8 cellular contexts compared by ENCODE assay signal in the genomic region with DNA sequence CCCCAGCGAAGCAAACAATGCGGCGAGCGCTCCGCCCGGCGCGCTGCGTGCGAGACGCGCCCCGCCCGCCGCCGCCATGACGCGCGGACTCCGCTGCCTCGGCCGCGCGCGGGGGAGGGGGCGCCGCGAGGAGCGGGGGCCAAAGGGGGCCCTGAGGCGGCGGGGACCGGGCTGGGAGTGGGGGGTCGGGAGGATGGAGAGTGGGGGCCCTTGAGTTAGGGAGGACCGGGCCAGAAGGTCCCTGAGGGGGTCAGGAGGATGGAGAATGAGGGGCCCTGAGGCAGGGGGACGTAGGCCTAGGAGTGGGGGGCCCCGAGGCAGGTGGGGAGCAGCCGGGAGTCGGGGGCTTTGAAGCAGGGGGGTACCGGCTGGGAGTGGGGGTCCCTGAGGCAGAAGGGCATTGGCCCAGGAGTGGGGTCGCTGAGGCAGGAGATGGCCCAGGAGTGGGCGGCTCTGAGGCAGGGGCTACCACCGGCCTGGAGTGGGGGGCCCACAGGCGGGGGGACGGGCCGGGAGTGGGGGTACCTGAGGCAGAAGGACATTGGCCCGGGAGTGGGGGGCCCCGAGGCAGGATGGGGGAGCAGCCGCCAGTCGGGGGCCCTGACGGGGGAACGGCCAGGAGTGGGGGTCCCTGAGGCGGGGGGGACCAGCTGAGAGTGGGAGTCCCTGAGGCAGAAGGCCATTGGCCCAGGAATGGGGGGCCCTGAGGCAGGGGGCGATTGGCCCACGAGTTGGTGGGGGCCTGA. TPM values are rescaled to one million over a fixed set of nuclear protein-coding genes. Genes with fewer than 3 reads are reported as not detected.
DNase-seq lines count a peak whose midpoint lies in the region; ATAC-seq and TF ChIP-seq lines count a peak whose summit lies in the region.

A gene (minus strand): TSS at position 21 of the 746 bp plus-strand sequence. CDS start 3,556 bp downstream, outside the sequence.

- intact Hi-C loops in Caco-2 (cut with micrococcal nuclease; ENCODE audit: unreplicated experiment): no loop called here

- H3K27ac ChIP-seq in RWPE1 (peak within 1 kb of the TSS; percentile 71), neutrophil (peak within 1 kb of the TSS; percentile 86)

- peak; percentile 44 for ATAC-seq in HG02588 (IDR thresholded peaks at IDR 0.05; ENCODE audit: unreplicated experiment)

- TF ChIP-seq CTCF in Caco-2 (IDR thresholded peaks at IDR 0.05; ENCODE audit: insufficient read depth in 1 of 2, low read depth in 1 of 2, low read length in 1 of 2, severe bottlenecking in 1 of 2, unreplicated experiment in 1 of 2) (no peak), RWPE1 (conservative IDR thresholded peaks at IDR 0.05; ENCODE audit: low read depth) (no peak), neutrophil (IDR thresholded peaks at IDR 0.05) (no peak)

- POLR2A ChIA-PET in Caco-2 (lab: Charles Lee) (no interaction called here), RWPE1 (lab: Yijun Ruan, JAX; ENCODE audit: low non-redundant PET) (no interaction called here)

- no TSS peak for BruUV-seq in Caco-2 (replicated peaks; lab: Mats Ljungman, UMichigan)

- H3K36me3 ChIP-seq in Caco-2 (ENCODE audit: control insufficient read depth, insufficient read depth, low read length) (peaks cover 6% of the 10 kb centered on the region), neutrophil (peaks cover 10% of the 10 kb centered on the region)

- no peaks in the 10 kb centered on the region for H3K9me3 Mint-ChIP-seq in Caco-2 (ENCODE audit: unreplicated experiment)
- H3K9me3 Mint-ChIP-seq in activated naive CD4-positive, alpha-beta T cell treated with anti-CD3 and anti-CD28 coated beads, Interleukin-2, amount 50 U/mL, for 24 hours: peaks cover 3% of the 10 kb centered on the region

- H3K4me3 ChIP-seq in Caco-2 (ENCODE audit: low read depth, low read length) (peak within 1 kb of the TSS; percentile 65), neutrophil (ENCODE audit: low read depth in 1 of 2, low read length in 1 of 2) (peak within 1 kb of the TSS; percentile 75 to 76)

- H3K9me3 ChIP-seq in Caco-2: no peaks in the 10 kb centered on the region
- H3K9me3 ChIP-seq in neutrophil: no peaks in the 10 kb centered on the region

- H3K4me1 ChIP-seq in Caco-2 (peaks cover 13% of the 10 kb centered on the region), neutrophil (ENCODE audit: control insufficient read depth in 1 of 2, insufficient read depth in 1 of 2, low read depth in 1 of 2, low read length in 1 of 2) (peaks cover 20 to 26% of the 10 kb centered on the region in 2 experiments)

- CTCF ChIA-PET in Caco-2 (lab: Charles Lee) (no interaction called here), RWPE1 (lab: Yijun Ruan, JAX) (interaction anchor here (0.6 kb wide), 1 partner anchor 13 kb away, joined by 3 read pairs; no protein-coding TSS in a partner anchor)

- peak within 1 kb of the TSS; percentile 70 for H3K27ac Mint-ChIP-seq in Caco-2 (ENCODE audit: unreplicated experiment)
- peak within 1 kb of the TSS; percentile 96 for H3K27ac Mint-ChIP-seq in activated naive CD4-positive, alpha-beta T cell treated with anti-CD3 and anti-CD28 coated beads, Interleukin-2, amount 50 U/mL, for 24 hours

- H3K4me1 Mint-ChIP-seq in Caco-2 (ENCODE audit: low read depth, unreplicated experiment): peaks cover 6% of the 10 kb centered on the region
- H3K4me1 Mint-ChIP-seq in activated naive CD4-positive, alpha-beta T cell treated with anti-CD3 and anti-CD28 coated beads, Interleukin-2, amount 50 U/mL, for 24 hours: peaks cover 45% of the 10 kb centered on the region

- H3K27me3 ChIP-seq in Caco-2 (replicated peaks; ENCODE audit: control insufficient read depth, insufficient read depth, low read length) (no peaks in the 10 kb centered on the region), neutrophil (no peaks in the 10 kb centered on the region)

- peaks cover 33% of the 10 kb centered on the region for H3K36me3 Mint-ChIP-seq in Caco-2 (ENCODE audit: insufficient read depth, unreplicated experiment)
- peaks cover 6% of the 10 kb centered on the region for H3K36me3 Mint-ChIP-seq in activated naive CD4-positive, alpha-beta T cell treated with anti-CD3 and anti-CD28 coated beads, Interleukin-2, amount 50 U/mL, for 24 hours

- DNase-seq in Caco-2 (peak in 1 of 2 experiments; percentile 68), RWPE1 (ENCODE audit: low spot score) (peak; percentile 24), glomerular visceral epithelial cell (ENCODE audit: extremely low spot score) (peak; percentile 65), ureter (ENCODE audit: low spot score) (no peak), NCI-H187 treated with DMSO at 0.1 percent for 48 hours (lab: John Stamatoyannopoulos, UW) (no peak)

- peak within 1 kb of the TSS; percentile 77 for H3K4me3 Mint-ChIP-seq in Caco-2 (ENCODE audit: unreplicated experiment)
- peak within 1 kb of the TSS; percentile 92 for H3K4me3 Mint-ChIP-seq in activated naive CD4-positive, alpha-beta T cell treated with anti-CD3 and anti-CD28 coated beads, Interleukin-2, amount 50 U/mL, for 24 hours

- H3K27me3 Mint-ChIP-seq in Caco-2 (ENCODE audit: insufficient read depth, unreplicated experiment): no peaks in the 10 kb centered on the region
- H3K27me3 Mint-ChIP-seq in activated naive CD4-positive, alpha-beta T cell treated with anti-CD3 and anti-CD28 coated beads, Interleukin-2, amount 50 U/mL, for 24 hours: no peaks in the 10 kb centered on the region

RNA-seq across cellular contexts. Expression of the gene that starts here (rescaled TPM):
- total RNA-seq in Caco-2 (2022): 46.9 and 48.3 TPM in 2 replicates
- 41.5 TPM for total RNA-seq in ureter

Comparison
In these comparisons a context has a peak if more than half of its experiments do, and no peak if none do; other contexts are left out.
1. DNase-seq: peak in RWPE1 (single experiment) and glomerular visceral epithelial cell (single experiment); none in ureter (single experiment) and NCI-H187 treated with DMSO at 0.1 percent for 48 hours (single experiment).